ENCODE assay signal across 1 cellular context in the genomic region with DNA sequence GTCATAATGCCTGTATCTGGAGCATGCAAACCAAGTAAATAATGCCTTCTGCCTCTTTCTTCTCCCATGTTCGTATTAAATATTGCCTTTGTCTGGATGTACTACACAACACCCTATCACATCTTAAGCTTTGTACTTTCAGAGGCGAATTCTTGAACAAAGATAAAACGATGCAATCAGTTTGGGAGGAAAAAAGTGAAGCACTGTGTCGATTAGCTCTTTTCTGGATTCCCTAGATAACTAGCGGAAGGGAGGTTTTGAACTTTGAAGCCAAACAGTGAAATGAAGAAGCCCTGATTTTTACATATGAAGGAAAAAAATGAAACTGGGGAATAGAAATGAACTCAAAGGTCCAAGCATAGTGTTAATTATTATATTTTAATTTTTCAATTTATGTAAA.
A peak's percentile ranks its signal among the peaks of the same experiment; 100 is the strongest.
TF ChIP-seq lines count a peak whose summit lies in the region.

No MANE protein-coding gene starts in this region.

TF ChIP-seq in HepG2, 621 proteins besides CTCF, POLR2A, EP300 and RAD21 (continued from another document):
- TF ChIP-seq, protein P1, sequence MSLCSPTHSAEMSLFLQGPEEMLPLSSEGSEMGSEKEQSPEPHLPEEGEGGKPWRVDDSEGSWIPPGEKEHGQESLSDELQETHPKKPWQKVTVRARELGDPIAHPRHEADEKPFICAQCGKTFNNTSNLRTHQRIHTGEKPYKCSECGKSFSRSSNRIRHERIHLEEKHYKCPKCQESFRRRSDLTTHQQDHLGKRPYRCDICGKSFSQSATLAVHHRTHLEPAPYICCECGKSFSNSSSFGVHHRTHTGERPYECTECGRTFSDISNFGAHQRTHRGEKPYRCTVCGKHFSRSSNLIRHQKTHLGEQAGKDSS (CRISPR knock-in tag; IDR thresholded peaks at IDR 0.05; ENCODE audit: borderline replicate concordance, low read depth) = no peak
- TF ChIP-seq, protein P2, sequence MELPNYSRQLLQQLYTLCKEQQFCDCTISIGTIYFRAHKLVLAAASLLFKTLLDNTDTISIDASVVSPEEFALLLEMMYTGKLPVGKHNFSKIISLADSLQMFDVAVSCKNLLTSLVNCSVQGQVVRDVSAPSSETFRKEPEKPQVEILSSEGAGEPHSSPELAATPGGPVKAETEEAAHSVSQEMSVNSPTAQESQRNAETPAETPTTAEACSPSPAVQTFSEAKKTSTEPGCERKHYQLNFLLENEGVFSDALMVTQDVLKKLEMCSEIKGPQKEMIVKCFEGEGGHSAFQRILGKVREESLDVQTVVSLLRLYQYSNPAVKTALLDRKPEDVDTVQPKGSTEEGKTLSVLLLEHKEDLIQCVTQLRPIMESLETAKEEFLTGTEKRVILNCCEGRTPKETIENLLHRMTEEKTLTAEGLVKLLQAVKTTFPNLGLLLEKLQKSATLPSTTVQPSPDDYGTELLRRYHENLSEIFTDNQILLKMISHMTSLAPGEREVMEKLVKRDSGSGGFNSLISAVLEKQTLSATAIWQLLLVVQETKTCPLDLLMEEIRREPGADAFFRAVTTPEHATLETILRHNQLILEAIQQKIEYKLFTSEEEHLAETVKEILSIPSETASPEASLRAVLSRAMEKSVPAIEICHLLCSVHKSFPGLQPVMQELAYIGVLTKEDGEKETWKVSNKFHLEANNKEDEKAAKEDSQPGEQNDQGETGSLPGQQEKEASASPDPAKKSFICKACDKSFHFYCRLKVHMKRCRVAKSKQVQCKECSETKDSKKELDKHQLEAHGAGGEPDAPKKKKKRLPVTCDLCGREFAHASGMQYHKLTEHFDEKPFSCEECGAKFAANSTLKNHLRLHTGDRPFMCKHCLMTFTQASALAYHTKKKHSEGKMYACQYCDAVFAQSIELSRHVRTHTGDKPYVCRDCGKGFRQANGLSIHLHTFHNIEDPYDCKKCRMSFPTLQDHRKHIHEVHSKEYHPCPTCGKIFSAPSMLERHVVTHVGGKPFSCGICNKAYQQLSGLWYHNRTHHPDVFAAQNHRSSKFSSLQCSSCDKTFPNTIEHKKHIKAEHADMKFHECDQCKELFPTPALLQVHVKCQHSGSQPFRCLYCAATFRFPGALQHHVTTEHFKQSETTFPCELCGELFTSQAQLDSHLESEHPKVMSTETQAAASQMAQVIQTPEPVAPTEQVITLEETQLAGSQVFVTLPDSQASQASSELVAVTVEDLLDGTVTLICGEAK (IDR thresholded peaks at IDR 0.05) = no peak
- TF ChIP-seq, protein P2 (CRISPR knock-in tag; IDR thresholded peaks at IDR 0.05) = no peak
- TF ChIP-seq, protein P3, sequence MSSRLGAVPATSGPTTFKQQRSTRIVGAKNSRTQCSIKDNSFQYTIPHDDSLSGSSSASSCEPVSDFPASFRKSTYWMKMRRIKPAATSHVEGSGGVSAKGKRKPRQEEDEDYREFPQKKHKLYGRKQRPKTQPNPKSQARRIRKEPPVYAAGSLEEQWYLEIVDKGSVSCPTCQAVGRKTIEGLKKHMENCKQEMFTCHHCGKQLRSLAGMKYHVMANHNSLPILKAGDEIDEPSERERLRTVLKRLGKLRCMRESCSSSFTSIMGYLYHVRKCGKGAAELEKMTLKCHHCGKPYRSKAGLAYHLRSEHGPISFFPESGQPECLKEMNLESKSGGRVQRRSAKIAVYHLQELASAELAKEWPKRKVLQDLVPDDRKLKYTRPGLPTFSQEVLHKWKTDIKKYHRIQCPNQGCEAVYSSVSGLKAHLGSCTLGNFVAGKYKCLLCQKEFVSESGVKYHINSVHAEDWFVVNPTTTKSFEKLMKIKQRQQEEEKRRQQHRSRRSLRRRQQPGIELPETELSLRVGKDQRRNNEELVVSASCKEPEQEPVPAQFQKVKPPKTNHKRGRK (CRISPR knock-in tag; IDR thresholded peaks at IDR 0.05) = no peak
- peak; percentile 97 for TF ChIP-seq GFI1 (CRISPR knock-in tag; IDR thresholded peaks at IDR 0.05; ENCODE audit: borderline replicate concordance)
- TF ChIP-seq SNAI1 (CRISPR knock-in tag; IDR thresholded peaks at IDR 0.05; ENCODE audit: borderline replicate concordance) = no peak
- TF ChIP-seq PHF21A (CRISPR knock-in tag; IDR thresholded peaks at IDR 0.05) = no peak; the same call in 1 of the 2 replicates
- TF ChIP-seq, protein P4, sequence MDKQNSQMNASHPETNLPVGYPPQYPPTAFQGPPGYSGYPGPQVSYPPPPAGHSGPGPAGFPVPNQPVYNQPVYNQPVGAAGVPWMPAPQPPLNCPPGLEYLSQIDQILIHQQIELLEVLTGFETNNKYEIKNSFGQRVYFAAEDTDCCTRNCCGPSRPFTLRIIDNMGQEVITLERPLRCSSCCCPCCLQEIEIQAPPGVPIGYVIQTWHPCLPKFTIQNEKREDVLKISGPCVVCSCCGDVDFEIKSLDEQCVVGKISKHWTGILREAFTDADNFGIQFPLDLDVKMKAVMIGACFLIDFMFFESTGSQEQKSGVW (CRISPR knock-in tag; IDR thresholded peaks at IDR 0.05; ENCODE audit: borderline replicate concordance) = no peak
- no peak for TF ChIP-seq NRL (CRISPR knock-in tag; IDR thresholded peaks at IDR 0.05; ENCODE audit: borderline replicate concordance)
- TF ChIP-seq ZNF577 (CRISPR knock-in tag; IDR thresholded peaks at IDR 0.05; ENCODE audit: borderline replicate concordance, low read depth) = no peak
- TF ChIP-seq ZNF616 (CRISPR knock-in tag; IDR thresholded peaks at IDR 0.05; ENCODE audit: low read depth) = no peak
- TF ChIP-seq, protein P5, sequence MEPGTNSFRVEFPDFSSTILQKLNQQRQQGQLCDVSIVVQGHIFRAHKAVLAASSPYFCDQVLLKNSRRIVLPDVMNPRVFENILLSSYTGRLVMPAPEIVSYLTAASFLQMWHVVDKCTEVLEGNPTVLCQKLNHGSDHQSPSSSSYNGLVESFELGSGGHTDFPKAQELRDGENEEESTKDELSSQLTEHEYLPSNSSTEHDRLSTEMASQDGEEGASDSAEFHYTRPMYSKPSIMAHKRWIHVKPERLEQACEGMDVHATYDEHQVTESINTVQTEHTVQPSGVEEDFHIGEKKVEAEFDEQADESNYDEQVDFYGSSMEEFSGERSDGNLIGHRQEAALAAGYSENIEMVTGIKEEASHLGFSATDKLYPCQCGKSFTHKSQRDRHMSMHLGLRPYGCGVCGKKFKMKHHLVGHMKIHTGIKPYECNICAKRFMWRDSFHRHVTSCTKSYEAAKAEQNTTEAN (CRISPR knock-in tag; conservative IDR thresholded peaks at IDR 0.05) = no peak
- TF ChIP-seq ZNF549 (CRISPR knock-in tag; IDR thresholded peaks at IDR 0.05) = no peak
